Comparison of ENCODE assay signal across 9 cellular contexts in genomic region chr14:55715889-55716288, GRCh38.
DNase-seq lines count a peak whose midpoint lies in the region; ATAC-seq and TF ChIP-seq lines count a peak whose summit lies in the region.
"Had no signal": no experiment of that assay in that cellular context is flagged by ENCODE, and none has a peak within 500 bp of the region (broad histone marks: within the 10 kb centered on the region; RNA-seq: fewer than 3 reads in every experiment).

No MANE protein-coding gene starts in this region.

- no peaks in the 10 kb centered on the region for H3F3A ChIP-seq in smooth muscle cell (ENCODE audit: low read depth)

- WGBS in smooth muscle cell (ENCODE audit: low lambda C conversion rate), result 43% methylated on average over 5 of the region's 5 CpGs

- H3K4me1 ChIP-seq in smooth muscle cell (ENCODE audit: low read depth), result no peaks in the 10 kb centered on the region

- H3K27ac ChIP-seq in smooth muscle cell (ENCODE audit: low read depth), result peak overlapping the region; percentile 73
- H3K27ac ChIP-seq: RWPE1 had no signal

- ATAC-seq in GM19351 (IDR thresholded peaks at IDR 0.05; ENCODE audit: unreplicated experiment), result peak; percentile 94
- peak; percentile 83 for ATAC-seq in HG03520 (IDR thresholded peaks at IDR 0.05; ENCODE audit: unreplicated experiment)
- no peak for ATAC-seq in GM18498 (IDR thresholded peaks at IDR 0.05; ENCODE audit: unreplicated experiment)
- no peak for ATAC-seq in GM21360 (IDR thresholded peaks at IDR 0.05; ENCODE audit: unreplicated experiment)

- TF ChIP-seq CTCF in fibroblast of mammary gland (conservative IDR thresholded peaks at IDR 0.05; ENCODE audit: control insufficient read depth, insufficient read depth, low read depth, low read length) (no peak), smooth muscle cell (IDR thresholded peaks at IDR 0.05; ENCODE audit: borderline replicate concordance, insufficient read depth, poor library complexity, severe bottlenecking) (no peak)

- no peaks in the 10 kb centered on the region for H3K79me2 ChIP-seq in smooth muscle cell (ENCODE audit: low read depth)

- H4K20me1 ChIP-seq in smooth muscle cell (ENCODE audit: low read depth), result no peaks in the 10 kb centered on the region

- DNase-seq in fibroblast of mammary gland (ENCODE audit: low read depth), result peak; percentile 95
- no peak for DNase-seq in smooth muscle cell (lab: John Stamatoyannopoulos, UW; ENCODE audit: unreplicated experiment)
- DNase-seq in iPS-NIHi11 (ENCODE audit: low spot score), result no peak
- DNase-seq in NCI-H2196 (lab: John Stamatoyannopoulos, UW; ENCODE audit: unreplicated experiment), result no peak

- H3K9ac ChIP-seq in smooth muscle cell (ENCODE audit: low read depth), result peak overlapping the region; percentile 76

- H2AFZ ChIP-seq in smooth muscle cell (ENCODE audit: low read depth), result no peak overlapping the region

- H3K4me2 ChIP-seq in smooth muscle cell, result peak overlapping the region; percentile 3

- H3K4me3 ChIP-seq in fibroblast of mammary gland (ENCODE audit: control insufficient read depth, low read depth, low read length) (no peak overlapping the region), smooth muscle cell (no peak overlapping the region)

- no peaks in the 10 kb centered on the region for H3K27me3 ChIP-seq in smooth muscle cell (ENCODE audit: low read depth)

- H3K9me3 ChIP-seq in smooth muscle cell (replicated peaks; ENCODE audit: low read depth), result no peaks in the 10 kb centered on the region

- no peaks in the 10 kb centered on the region for H3K36me3 ChIP-seq in smooth muscle cell (ENCODE audit: low read depth)

Comparison
In these comparisons a context has a peak if more than half of its experiments do, and no peak if none do; other contexts are left out.
1. ATAC-seq: peak in GM19351 (single experiment) and HG03520 (single experiment); none in GM18498 (single experiment) and GM21360 (single experiment).